ENCODE assay signal across 1 cellular context in the genomic region with DNA sequence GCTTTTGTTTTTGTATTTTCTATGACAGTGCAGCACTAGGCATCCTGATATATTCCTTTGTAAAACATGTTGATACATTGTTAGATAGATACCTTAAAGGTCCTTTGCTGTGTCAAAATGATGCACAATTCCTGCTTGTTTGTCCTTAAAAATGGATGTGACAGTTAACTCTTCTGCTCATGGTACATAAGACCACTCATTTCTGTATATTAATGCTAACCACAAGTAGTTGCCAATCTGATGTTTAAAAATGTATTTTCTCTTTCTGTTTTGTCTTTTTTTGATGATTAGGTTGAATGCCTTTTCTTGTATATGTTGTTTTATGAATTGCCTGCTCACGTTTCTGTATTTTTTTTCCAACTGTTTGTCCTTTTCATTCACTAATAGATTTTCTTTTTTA.
A peak's percentile ranks its signal among the peaks of the same experiment; 100 is the strongest.
TF ChIP-seq lines count a peak whose summit lies in the region.

No MANE protein-coding gene starts in this region.

TF ChIP-seq in GM12878, 131 proteins besides CTCF, POLR2A, EP300 and RAD21 (continued from another document and continues in another):
- TF ChIP-seq, protein P1, sequence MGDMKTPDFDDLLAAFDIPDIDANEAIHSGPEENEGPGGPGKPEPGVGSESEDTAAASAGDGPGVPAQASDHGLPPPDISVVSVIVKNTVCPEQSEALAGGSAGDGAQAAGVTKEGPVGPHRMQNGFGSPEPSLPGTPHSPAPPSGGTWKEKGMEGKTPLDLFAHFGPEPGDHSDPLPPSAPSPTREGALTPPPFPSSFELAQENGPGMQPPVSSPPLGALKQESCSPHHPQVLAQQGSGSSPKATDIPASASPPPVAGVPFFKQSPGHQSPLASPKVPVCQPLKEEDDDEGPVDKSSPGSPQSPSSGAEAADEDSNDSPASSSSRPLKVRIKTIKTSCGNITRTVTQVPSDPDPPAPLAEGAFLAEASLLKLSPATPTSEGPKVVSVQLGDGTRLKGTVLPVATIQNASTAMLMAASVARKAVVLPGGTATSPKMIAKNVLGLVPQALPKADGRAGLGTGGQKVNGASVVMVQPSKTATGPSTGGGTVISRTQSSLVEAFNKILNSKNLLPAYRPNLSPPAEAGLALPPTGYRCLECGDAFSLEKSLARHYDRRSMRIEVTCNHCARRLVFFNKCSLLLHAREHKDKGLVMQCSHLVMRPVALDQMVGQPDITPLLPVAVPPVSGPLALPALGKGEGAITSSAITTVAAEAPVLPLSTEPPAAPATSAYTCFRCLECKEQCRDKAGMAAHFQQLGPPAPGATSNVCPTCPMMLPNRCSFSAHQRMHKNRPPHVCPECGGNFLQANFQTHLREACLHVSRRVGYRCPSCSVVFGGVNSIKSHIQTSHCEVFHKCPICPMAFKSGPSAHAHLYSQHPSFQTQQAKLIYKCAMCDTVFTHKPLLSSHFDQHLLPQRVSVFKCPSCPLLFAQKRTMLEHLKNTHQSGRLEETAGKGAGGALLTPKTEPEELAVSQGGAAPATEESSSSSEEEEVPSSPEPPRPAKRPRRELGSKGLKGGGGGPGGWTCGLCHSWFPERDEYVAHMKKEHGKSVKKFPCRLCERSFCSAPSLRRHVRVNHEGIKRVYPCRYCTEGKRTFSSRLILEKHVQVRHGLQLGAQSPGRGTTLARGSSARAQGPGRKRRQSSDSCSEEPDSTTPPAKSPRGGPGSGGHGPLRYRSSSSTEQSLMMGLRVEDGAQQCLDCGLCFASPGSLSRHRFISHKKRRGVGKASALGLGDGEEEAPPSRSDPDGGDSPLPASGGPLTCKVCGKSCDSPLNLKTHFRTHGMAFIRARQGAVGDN (IDR thresholded peaks at IDR 0.05), result no peak
- TF ChIP-seq ZSCAN29 (IDR thresholded peaks at IDR 0.05) (no peak), CREB1 (IDR thresholded peaks at IDR 0.05; ENCODE audit: low read depth) (no peak), CEBPB (IDR thresholded peaks at IDR 0.05; ENCODE audit: borderline replicate concordance in 1 of 2, low read depth in 2 of 2, low read length in 2 of 2) (no peak), ZZZ3 (IDR thresholded peaks at IDR 0.05; ENCODE audit: control insufficient read depth, insufficient read length, low read depth) (no peak), POLR2AphosphoS5 (IDR thresholded peaks at IDR 0.05; ENCODE audit: low read length) (no peak), CREM (IDR thresholded peaks at IDR 0.05; ENCODE audit: low read depth) (no peak), CBX5 (IDR thresholded peaks at IDR 0.05; ENCODE audit: low read depth) (0 out of 2 replicates have a peak, but pooled peaks have one; percentile 57), STAT3 (IDR thresholded peaks at IDR 0.05; ENCODE audit: low read depth, low read length) (no peak), NR2C1 (IDR thresholded peaks at IDR 0.05) (no peak), ATF7 (IDR thresholded peaks at IDR 0.05; ENCODE audit: low read depth) (no peak), SPI1 (IDR thresholded peaks at IDR 0.05; ENCODE audit: borderline replicate concordance, insufficient read depth, low read depth, low read length) (no peak), TCF7 (IDR thresholded peaks at IDR 0.05; ENCODE audit: borderline replicate concordance) (no peak), NRF1 (conservative IDR thresholded peaks at IDR 0.05; ENCODE audit: low read depth, low read length) (no peak), TCF12 (IDR thresholded peaks at IDR 0.05; ENCODE audit: low read depth, low read length) (no peak), SMAD1 (IDR thresholded peaks at IDR 0.05; ENCODE audit: low read depth, partially characterized antibody) (no peak), LARP7 (IDR thresholded peaks at IDR 0.05) (no peak), HDGF (IDR thresholded peaks at IDR 0.05) (no peak), TAF1 (IDR thresholded peaks at IDR 0.05; ENCODE audit: borderline replicate concordance, low read depth, low read length) (no peak), RAD51 (IDR thresholded peaks at IDR 0.05) (no peak), JUNB (IDR thresholded peaks at IDR 0.05) (peak; percentile 68), SREBF1 (IDR thresholded peaks at IDR 0.05; ENCODE audit: low read length) (no peak), FOXM1 (IDR thresholded peaks at IDR 0.05; ENCODE audit: low read depth, low read length) (0 out of 2 replicates have a peak, but pooled peaks have one; percentile 26), CHD4 (IDR thresholded peaks at IDR 0.05) (0 out of 2 replicates have a peak, but pooled peaks have one; percentile 49), WRNIP1 (IDR thresholded peaks at IDR 0.05; ENCODE audit: borderline replicate concordance, low read depth, low read length) (no peak), ZBED1 (IDR thresholded peaks at IDR 0.05; ENCODE audit: borderline replicate concordance) (no peak), PAX5 (IDR thresholded peaks at IDR 0.05; ENCODE audit: borderline replicate concordance, low read depth, low read length) (no peak)
- TF ChIP-seq, protein P2, sequence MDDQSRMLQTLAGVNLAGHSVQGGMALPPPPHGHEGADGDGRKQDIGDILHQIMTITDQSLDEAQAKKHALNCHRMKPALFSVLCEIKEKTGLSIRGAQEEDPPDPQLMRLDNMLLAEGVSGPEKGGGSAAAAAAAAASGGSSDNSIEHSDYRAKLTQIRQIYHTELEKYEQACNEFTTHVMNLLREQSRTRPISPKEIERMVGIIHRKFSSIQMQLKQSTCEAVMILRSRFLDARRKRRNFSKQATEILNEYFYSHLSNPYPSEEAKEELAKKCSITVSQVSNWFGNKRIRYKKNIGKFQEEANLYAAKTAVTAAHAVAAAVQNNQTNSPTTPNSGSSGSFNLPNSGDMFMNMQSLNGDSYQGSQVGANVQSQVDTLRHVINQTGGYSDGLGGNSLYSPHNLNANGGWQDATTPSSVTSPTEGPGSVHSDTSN (IDR thresholded peaks at IDR 0.05; ENCODE audit: insufficient replicate concordance, low read depth, low read length), result no peak
- TF ChIP-seq, protein P3, sequence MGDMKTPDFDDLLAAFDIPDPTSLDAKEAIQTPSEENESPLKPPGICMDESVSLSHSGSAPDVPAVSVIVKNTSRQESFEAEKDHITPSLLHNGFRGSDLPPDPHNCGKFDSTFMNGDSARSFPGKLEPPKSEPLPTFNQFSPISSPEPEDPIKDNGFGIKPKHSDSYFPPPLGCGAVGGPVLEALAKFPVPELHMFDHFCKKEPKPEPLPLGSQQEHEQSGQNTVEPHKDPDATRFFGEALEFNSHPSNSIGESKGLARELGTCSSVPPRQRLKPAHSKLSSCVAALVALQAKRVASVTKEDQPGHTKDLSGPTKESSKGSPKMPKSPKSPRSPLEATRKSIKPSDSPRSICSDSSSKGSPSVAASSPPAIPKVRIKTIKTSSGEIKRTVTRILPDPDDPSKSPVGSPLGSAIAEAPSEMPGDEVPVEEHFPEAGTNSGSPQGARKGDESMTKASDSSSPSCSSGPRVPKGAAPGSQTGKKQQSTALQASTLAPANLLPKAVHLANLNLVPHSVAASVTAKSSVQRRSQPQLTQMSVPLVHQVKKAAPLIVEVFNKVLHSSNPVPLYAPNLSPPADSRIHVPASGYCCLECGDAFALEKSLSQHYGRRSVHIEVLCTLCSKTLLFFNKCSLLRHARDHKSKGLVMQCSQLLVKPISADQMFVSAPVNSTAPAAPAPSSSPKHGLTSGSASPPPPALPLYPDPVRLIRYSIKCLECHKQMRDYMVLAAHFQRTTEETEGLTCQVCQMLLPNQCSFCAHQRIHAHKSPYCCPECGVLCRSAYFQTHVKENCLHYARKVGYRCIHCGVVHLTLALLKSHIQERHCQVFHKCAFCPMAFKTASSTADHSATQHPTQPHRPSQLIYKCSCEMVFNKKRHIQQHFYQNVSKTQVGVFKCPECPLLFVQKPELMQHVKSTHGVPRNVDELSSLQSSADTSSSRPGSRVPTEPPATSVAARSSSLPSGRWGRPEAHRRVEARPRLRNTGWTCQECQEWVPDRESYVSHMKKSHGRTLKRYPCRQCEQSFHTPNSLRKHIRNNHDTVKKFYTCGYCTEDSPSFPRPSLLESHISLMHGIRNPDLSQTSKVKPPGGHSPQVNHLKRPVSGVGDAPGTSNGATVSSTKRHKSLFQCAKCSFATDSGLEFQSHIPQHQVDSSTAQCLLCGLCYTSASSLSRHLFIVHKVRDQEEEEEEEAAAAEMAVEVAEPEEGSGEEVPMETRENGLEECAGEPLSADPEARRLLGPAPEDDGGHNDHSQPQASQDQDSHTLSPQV (IDR thresholded peaks at IDR 0.05), result no peak
- TF ChIP-seq, protein P4, sequence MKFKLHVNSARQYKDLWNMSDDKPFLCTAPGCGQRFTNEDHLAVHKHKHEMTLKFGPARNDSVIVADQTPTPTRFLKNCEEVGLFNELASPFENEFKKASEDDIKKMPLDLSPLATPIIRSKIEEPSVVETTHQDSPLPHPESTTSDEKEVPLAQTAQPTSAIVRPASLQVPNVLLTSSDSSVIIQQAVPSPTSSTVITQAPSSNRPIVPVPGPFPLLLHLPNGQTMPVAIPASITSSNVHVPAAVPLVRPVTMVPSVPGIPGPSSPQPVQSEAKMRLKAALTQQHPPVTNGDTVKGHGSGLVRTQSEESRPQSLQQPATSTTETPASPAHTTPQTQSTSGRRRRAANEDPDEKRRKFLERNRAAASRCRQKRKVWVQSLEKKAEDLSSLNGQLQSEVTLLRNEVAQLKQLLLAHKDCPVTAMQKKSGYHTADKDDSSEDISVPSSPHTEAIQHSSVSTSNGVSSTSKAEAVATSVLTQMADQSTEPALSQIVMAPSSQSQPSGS (IDR thresholded peaks at IDR 0.05; ENCODE audit: low read length), result no peak
- TF ChIP-seq, protein P5, sequence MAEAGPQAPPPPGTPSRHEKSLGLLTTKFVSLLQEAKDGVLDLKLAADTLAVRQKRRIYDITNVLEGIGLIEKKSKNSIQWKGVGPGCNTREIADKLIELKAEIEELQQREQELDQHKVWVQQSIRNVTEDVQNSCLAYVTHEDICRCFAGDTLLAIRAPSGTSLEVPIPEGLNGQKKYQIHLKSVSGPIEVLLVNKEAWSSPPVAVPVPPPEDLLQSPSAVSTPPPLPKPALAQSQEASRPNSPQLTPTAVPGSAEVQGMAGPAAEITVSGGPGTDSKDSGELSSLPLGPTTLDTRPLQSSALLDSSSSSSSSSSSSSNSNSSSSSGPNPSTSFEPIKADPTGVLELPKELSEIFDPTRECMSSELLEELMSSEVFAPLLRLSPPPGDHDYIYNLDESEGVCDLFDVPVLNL (IDR thresholded peaks at IDR 0.05; ENCODE audit: low read depth, low read length), result no peak
- TF ChIP-seq, protein P6, sequence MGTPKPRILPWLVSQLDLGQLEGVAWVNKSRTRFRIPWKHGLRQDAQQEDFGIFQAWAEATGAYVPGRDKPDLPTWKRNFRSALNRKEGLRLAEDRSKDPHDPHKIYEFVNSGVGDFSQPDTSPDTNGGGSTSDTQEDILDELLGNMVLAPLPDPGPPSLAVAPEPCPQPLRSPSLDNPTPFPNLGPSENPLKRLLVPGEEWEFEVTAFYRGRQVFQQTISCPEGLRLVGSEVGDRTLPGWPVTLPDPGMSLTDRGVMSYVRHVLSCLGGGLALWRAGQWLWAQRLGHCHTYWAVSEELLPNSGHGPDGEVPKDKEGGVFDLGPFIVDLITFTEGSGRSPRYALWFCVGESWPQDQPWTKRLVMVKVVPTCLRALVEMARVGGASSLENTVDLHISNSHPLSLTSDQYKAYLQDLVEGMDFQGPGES (IDR thresholded peaks at IDR 0.05), result no peak
- TF ChIP-seq, protein P7, sequence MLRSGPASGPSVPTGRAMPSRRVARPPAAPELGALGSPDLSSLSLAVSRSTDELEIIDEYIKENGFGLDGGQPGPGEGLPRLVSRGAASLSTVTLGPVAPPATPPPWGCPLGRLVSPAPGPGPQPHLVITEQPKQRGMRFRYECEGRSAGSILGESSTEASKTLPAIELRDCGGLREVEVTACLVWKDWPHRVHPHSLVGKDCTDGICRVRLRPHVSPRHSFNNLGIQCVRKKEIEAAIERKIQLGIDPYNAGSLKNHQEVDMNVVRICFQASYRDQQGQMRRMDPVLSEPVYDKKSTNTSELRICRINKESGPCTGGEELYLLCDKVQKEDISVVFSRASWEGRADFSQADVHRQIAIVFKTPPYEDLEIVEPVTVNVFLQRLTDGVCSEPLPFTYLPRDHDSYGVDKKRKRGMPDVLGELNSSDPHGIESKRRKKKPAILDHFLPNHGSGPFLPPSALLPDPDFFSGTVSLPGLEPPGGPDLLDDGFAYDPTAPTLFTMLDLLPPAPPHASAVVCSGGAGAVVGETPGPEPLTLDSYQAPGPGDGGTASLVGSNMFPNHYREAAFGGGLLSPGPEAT (IDR thresholded peaks at IDR 0.05; ENCODE audit: low read depth), result no peak
- TF ChIP-seq, protein P8, sequence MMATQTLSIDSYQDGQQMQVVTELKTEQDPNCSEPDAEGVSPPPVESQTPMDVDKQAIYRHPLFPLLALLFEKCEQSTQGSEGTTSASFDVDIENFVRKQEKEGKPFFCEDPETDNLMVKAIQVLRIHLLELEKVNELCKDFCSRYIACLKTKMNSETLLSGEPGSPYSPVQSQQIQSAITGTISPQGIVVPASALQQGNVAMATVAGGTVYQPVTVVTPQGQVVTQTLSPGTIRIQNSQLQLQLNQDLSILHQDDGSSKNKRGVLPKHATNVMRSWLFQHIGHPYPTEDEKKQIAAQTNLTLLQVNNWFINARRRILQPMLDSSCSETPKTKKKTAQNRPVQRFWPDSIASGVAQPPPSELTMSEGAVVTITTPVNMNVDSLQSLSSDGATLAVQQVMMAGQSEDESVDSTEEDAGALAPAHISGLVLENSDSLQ (IDR thresholded peaks at IDR 0.05), result 0 out of 2 replicates have a peak, but pooled peaks have one; percentile 7
- TF ChIP-seq, protein P9, sequence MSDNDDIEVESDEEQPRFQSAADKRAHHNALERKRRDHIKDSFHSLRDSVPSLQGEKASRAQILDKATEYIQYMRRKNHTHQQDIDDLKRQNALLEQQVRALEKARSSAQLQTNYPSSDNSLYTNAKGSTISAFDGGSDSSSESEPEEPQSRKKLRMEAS (IDR thresholded peaks at IDR 0.05; ENCODE audit: low read depth, low read length), result no peak
- TF ChIP-seq, protein P10, sequence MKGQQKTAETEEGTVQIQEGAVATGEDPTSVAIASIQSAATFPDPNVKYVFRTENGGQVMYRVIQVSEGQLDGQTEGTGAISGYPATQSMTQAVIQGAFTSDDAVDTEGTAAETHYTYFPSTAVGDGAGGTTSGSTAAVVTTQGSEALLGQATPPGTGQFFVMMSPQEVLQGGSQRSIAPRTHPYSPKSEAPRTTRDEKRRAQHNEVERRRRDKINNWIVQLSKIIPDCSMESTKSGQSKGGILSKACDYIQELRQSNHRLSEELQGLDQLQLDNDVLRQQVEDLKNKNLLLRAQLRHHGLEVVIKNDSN (IDR thresholded peaks at IDR 0.05; ENCODE audit: borderline replicate concordance, extremely low read length, insufficient read depth, low read depth, low read length), result no peak
- TF ChIP-seq, protein P11, sequence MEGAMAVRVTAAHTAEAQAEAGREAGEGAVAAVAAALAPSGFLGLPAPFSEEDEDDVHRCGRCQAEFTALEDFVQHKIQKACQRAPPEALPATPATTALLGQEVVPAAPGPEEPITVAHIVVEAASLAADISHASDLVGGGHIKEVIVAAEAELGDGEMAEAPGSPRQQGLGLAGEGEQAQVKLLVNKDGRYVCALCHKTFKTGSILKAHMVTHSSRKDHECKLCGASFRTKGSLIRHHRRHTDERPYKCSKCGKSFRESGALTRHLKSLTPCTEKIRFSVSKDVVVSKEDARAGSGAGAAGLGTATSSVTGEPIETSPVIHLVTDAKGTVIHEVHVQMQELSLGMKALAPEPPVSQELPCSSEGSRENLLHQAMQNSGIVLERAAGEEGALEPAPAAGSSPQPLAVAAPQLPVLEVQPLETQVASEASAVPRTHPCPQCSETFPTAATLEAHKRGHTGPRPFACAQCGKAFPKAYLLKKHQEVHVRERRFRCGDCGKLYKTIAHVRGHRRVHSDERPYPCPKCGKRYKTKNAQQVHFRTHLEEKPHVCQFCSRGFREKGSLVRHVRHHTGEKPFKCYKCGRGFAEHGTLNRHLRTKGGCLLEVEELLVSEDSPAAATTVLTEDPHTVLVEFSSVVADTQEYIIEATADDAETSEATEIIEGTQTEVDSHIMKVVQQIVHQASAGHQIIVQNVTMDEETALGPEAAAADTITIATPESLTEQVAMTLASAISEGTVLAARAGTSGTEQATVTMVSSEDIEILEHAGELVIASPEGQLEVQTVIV (IDR thresholded peaks at IDR 0.05; ENCODE audit: borderline replicate concordance, partially characterized antibody), result no peak
